In the genomic region with DNA sequence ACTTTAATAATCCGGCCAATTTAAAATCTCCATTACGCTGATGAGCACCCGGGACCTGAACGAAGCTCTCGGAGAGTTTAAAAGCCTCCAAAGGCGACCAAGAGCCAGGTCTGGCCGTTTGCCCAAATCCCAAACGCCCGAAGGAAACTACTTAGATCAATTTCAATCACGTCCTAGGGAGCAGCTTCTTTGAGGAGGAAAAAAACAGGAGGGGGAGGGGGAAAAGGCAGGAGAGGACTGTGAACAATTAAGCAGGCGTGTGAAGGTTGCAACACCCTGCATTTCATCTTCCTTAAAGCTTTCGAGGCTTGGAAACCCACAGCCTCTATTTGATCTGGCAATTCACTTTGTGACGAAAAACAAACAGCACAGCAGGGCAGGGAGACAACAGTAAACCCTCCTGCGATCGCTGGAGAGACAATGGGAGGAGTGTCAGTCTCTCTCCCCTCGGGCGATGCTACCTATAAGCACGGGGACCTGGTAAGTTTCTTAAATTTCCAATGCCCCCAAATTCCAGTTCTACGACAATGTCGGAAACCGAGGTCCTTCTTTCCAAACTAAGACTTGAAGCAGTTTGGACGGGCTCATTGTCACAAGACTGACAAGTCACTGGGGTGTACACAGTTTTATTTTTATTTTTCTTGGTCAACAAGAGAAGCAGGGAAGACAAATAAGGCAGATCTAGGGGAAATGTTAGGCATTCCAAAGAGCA, we compare ENCODE assay signal across 1 cellular context.
TF ChIP-seq lines count a peak whose summit lies in the region.

No MANE protein-coding gene starts in this region.

TF ChIP-seq in HepG2, 621 proteins besides CTCF, POLR2A, EP300 and RAD21 (continued from another document and continues in another):
- TF ChIP-seq TRIM22 (IDR thresholded peaks at IDR 0.05) (no peak), PRMT3 (CRISPR knock-in tag; IDR thresholded peaks at IDR 0.05; ENCODE audit: borderline replicate concordance, low read depth) (no peak), ATF4 (CRISPR knock-in tag; IDR thresholded peaks at IDR 0.05) (0 out of 4 replicates have a peak, but pooled peaks of 1 of the 2 experiments have one; percentile 42), ZNF382 (CRISPR knock-in tag; IDR thresholded peaks at IDR 0.05; ENCODE audit: borderline replicate concordance) (no peak), CEBPB (IDR thresholded peaks at IDR 0.05; ENCODE audit: borderline replicate concordance, low read depth, low read length) (peak; percentile 72), ZNF501 (CRISPR knock-in tag; IDR thresholded peaks at IDR 0.05) (no peak), ARNT2 (CRISPR knock-in tag; IDR thresholded peaks at IDR 0.05; ENCODE audit: low read depth) (no peak), BHLHE40 (IDR thresholded peaks at IDR 0.05; ENCODE audit: low read length) (no peak), ZNF597 (CRISPR knock-in tag; IDR thresholded peaks at IDR 0.05) (no peak), ZNF747 (CRISPR knock-in tag; IDR thresholded peaks at IDR 0.05; ENCODE audit: borderline replicate concordance) (no peak), HNF4G (IDR thresholded peaks at IDR 0.05; ENCODE audit: borderline replicate concordance, low read depth, low read length) (no peak; the same call in 1 of the 2 replicates), HNF4G (CRISPR knock-in tag; IDR thresholded peaks at IDR 0.05; ENCODE audit: borderline replicate concordance, low read depth) (no peak), ETV5 (CRISPR knock-in tag; IDR thresholded peaks at IDR 0.05; ENCODE audit: borderline replicate concordance) (peak; percentile 29; the same call in 1 of the 2 replicates), HDAC2 (CRISPR knock-in tag; IDR thresholded peaks at IDR 0.05) (peak; percentile 38; the same call in 1 of the 2 replicates), ZNF644 (CRISPR knock-in tag; IDR thresholded peaks at IDR 0.05; ENCODE audit: low read depth) (no peak), ETV6 (CRISPR knock-in tag; conservative IDR thresholded peaks at IDR 0.05) (peak; percentile 33; the same call in 1 of the 2 replicates), ATF1 (CRISPR knock-in tag; IDR thresholded peaks at IDR 0.05) (0 out of 2 replicates have a peak, but pooled peaks have one; percentile 36), ZNF530 (CRISPR knock-in tag; IDR thresholded peaks at IDR 0.05; ENCODE audit: low read depth) (no peak), SRY (CRISPR knock-in tag; IDR thresholded peaks at IDR 0.05) (no peak), HDAC1 (CRISPR knock-in tag; IDR thresholded peaks at IDR 0.05) (peak; percentile 38; the same call in 1 of the 2 replicates), ZNF329 (CRISPR knock-in tag; IDR thresholded peaks at IDR 0.05; ENCODE audit: low read depth) (no peak), SOX13 (IDR thresholded peaks at IDR 0.05) (peak; percentile 93), SOX13 (CRISPR knock-in tag; conservative IDR thresholded peaks at IDR 0.05 in 1 of 2, IDR thresholded peaks at IDR 0.05 in 1 of 2) (peak in 1 of 2 experiments; percentile 92; a peak in 2 of 4 replicates), CENPT (CRISPR knock-in tag; IDR thresholded peaks at IDR 0.05; ENCODE audit: low read depth) (no peak), IKZF1 (IDR thresholded peaks at IDR 0.05) (no peak), MAFF (IDR thresholded peaks at IDR 0.05; ENCODE audit: low read depth, low read length) (no peak), DMTF1 (CRISPR knock-in tag; IDR thresholded peaks at IDR 0.05) (no peak), SOX6 (IDR thresholded peaks at IDR 0.05) (no peak), SOX6 (CRISPR knock-in tag; IDR thresholded peaks at IDR 0.05) (peak; percentile 90), HOXA3 (CRISPR knock-in tag; IDR thresholded peaks at IDR 0.05) (0 out of 2 replicates have a peak, but pooled peaks have one; percentile 21)
- TF ChIP-seq, protein P1, sequence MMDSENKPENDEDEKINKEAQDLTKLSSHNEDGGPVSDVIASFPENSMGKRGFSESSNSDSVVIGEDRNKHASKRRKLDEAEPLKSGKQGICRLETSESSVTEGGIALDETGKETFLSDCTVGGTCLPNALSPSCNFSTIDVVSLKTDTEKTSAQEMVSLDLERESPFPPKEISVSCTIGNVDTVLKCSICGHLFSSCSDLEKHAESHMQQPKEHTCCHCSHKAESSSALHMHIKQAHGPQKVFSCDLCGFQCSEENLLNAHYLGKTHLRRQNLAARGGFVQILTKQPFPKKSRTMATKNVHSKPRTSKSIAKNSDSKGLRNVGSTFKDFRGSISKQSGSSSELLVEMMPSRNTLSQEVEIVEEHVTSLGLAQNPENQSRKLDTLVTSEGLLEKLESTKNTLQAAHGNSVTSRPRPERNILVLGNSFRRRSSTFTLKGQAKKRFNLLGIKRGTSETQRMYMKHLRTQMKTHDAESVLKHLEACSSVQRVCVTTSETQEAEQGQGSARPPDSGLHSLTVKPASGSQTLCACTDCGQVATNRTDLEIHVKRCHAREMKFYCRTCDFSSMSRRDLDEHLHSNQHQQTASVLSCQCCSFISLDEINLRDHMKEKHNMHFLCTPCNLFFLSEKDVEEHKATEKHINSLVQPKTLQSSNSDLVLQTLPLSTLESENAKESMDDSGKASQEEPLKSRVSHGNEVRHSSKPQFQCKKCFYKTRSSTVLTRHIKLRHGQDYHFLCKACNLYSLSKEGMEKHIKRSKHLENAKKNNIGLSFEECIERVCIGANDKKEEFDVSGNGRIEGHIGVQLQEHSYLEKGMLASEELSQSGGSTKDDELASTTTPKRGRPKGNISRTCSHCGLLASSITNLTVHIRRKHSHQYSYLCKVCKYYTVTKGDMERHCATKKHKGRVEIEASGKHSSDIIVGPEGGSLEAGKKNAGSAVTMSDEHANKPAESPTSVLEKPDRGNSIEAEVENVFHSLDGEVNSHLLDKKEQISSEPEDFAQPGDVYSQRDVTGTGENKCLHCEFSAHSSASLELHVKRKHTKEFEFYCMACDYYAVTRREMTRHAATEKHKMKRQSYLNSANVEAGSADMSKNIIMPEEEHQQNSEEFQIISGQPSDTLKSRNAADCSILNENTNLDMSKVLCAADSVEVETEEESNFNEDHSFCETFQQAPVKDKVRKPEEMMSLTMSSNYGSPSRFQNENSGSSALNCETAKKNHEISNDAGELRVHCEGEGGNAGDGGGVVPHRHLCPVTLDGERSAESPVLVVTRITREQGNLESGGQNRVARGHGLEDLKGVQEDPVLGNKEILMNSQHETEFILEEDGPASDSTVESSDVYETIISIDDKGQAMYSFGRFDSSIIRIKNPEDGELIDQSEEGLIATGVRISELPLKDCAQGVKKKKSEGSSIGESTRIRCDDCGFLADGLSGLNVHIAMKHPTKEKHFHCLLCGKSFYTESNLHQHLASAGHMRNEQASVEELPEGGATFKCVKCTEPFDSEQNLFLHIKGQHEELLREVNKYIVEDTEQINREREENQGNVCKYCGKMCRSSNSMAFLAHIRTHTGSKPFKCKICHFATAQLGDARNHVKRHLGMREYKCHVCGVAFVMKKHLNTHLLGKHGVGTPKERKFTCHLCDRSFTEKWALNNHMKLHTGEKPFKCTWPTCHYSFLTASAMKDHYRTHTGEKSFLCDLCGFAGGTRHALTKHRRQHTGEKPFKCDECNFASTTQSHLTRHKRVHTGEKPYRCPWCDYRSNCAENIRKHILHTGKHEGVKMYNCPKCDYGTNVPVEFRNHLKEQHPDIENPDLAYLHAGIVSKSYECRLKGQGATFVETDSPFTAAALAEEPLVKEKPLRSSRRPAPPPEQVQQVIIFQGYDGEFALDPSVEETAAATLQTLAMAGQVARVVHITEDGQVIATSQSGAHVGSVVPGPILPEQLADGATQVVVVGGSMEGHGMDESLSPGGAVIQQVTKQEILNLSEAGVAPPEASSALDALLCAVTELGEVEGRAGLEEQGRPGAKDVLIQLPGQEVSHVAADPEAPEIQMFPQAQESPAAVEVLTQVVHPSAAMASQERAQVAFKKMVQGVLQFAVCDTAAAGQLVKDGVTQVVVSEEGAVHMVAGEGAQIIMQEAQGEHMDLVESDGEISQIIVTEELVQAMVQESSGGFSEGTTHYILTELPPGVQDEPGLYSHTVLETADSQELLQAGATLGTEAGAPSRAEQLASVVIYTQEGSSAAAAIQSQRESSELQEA (CRISPR knock-in tag; IDR thresholded peaks at IDR 0.05; ENCODE audit: not compliant biosample characterization), result no peak
- TF ChIP-seq, protein P2, sequence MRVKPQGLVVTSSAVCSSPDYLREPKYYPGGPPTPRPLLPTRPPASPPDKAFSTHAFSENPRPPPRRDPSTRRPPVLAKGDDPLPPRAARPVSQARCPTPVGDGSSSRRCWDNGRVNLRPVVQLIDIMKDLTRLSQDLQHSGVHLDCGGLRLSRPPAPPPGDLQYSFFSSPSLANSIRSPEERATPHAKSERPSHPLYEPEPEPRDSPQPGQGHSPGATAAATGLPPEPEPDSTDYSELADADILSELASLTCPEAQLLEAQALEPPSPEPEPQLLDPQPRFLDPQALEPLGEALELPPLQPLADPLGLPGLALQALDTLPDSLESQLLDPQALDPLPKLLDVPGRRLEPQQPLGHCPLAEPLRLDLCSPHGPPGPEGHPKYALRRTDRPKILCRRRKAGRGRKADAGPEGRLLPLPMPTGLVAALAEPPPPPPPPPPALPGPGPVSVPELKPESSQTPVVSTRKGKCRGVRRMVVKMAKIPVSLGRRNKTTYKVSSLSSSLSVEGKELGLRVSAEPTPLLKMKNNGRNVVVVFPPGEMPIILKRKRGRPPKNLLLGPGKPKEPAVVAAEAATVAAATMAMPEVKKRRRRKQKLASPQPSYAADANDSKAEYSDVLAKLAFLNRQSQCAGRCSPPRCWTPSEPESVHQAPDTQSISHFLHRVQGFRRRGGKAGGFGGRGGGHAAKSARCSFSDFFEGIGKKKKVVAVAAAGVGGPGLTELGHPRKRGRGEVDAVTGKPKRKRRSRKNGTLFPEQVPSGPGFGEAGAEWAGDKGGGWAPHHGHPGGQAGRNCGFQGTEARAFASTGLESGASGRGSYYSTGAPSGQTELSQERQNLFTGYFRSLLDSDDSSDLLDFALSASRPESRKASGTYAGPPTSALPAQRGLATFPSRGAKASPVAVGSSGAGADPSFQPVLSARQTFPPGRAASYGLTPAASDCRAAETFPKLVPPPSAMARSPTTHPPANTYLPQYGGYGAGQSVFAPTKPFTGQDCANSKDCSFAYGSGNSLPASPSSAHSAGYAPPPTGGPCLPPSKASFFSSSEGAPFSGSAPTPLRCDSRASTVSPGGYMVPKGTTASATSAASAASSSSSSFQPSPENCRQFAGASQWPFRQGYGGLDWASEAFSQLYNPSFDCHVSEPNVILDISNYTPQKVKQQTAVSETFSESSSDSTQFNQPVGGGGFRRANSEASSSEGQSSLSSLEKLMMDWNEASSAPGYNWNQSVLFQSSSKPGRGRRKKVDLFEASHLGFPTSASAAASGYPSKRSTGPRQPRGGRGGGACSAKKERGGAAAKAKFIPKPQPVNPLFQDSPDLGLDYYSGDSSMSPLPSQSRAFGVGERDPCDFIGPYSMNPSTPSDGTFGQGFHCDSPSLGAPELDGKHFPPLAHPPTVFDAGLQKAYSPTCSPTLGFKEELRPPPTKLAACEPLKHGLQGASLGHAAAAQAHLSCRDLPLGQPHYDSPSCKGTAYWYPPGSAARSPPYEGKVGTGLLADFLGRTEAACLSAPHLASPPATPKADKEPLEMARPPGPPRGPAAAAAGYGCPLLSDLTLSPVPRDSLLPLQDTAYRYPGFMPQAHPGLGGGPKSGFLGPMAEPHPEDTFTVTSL (CRISPR knock-in tag; IDR thresholded peaks at IDR 0.05; ENCODE audit: borderline replicate concordance), result peak; percentile 29; the same call in 1 of the 2 replicates
- TF ChIP-seq, protein P3, sequence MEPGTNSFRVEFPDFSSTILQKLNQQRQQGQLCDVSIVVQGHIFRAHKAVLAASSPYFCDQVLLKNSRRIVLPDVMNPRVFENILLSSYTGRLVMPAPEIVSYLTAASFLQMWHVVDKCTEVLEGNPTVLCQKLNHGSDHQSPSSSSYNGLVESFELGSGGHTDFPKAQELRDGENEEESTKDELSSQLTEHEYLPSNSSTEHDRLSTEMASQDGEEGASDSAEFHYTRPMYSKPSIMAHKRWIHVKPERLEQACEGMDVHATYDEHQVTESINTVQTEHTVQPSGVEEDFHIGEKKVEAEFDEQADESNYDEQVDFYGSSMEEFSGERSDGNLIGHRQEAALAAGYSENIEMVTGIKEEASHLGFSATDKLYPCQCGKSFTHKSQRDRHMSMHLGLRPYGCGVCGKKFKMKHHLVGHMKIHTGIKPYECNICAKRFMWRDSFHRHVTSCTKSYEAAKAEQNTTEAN (CRISPR knock-in tag; conservative IDR thresholded peaks at IDR 0.05), result no peak
